ENCODE assay signal across 1 cellular context in the genomic region with DNA sequence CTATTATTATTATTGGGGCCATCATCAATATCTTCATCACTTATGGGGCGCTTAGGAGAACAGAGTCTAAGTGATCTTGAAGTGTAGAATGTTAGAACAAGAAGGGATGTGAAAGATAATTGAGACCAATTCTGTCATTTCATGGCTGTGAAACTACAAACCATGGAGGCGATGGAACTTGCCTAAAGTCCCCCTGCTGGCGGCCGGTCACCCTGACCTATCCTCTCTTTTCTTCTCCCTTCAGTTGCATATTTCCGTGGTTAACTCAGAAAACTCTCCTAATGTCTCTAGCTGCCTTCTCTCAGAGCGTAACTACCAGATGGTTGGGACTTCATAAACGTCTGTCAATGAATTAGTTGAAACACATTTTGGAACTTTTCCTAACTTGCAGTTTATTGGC.
TF ChIP-seq lines count a peak whose summit lies in the region.

No MANE protein-coding gene starts in this region.

TF ChIP-seq in K562, 482 proteins besides CTCF, POLR2A, EP300 and RAD21:
- TF ChIP-seq HMGN3 (IDR thresholded peaks at IDR 0.05; ENCODE audit: borderline replicate concordance, extremely low read depth, insufficient read length, low read depth, low read length) (no peak), RBM25 (IDR thresholded peaks at IDR 0.05; ENCODE audit: low read depth, low read length, severe bottlenecking) (no peak), FOXP1 (CRISPR knock-in tag; IDR thresholded peaks at IDR 0.05) (no peak), ZBTB8A (IDR thresholded peaks at IDR 0.05; ENCODE audit: partially characterized antibody) (no peak)
